Comparison of ENCODE assay signal across 8 cellular contexts in genomic region chr17:29677835-29678223, GRCh38. TPM values are rescaled to one million over a fixed set of nuclear protein-coding genes. Genes with fewer than 3 reads are reported as not detected.
A peak's percentile ranks its signal among the peaks of the same experiment; 100 is the strongest.
DNase-seq lines count a peak whose midpoint lies in the region; ATAC-seq and TF ChIP-seq lines count a peak whose summit lies in the region.
"Not testable (repeated sequence)": the region's sequence is repeated elsewhere in the genome, so short reads cannot be mapped to it uniquely, and the experiment has no call there.

No MANE protein-coding gene starts in this region.

- H3K4me1 ChIP-seq in BLaER1 (peaks cover 100% of the 10 kb centered on the region), right atrium auricular region (peaks cover 0 to 45% of the 10 kb centered on the region in 2 donors), neutrophil (ENCODE audit: control insufficient read depth in 1 of 2, insufficient read depth in 1 of 2, low read depth in 1 of 2, low read length in 1 of 2) (peaks cover 23 to 26% of the 10 kb centered on the region in 2 experiments), upper lobe of left lung (peaks cover 15 to 31% (median 28%) of the 10 kb centered on the region in 4 donors)

- H3K4me2 ChIP-seq in BLaER1 = peak overlapping the region; percentile 79

- not testable (repeated sequence) for DNase-seq in SK-N-MC (ENCODE audit: low read depth, low spot score); right atrium auricular region (ENCODE audit: low spot score); upper lobe of left lung
- DNase-seq in cardiac fibroblast (ENCODE audit: low read depth in 2 of 2) (peak; percentile 30 to 71), fibroblast of mammary gland (ENCODE audit: low read depth) (peak; percentile 20)

- not testable (repeated sequence) for H3K27me3 ChIP-seq in BLaER1, right atrium auricular region, neutrophil, upper lobe of left lung

- ATAC-seq in stimulated activated memory B cell treated with anti-CD40 and anti-IgM and Interleukin-4, amounts not matched to agents 10 μg/mL and 1 μg/mL and 100 μg/mL, for 72 hours; upper lobe of left lung (ENCODE audit: low FRiP score in 2 of 2): not testable (repeated sequence)

- not testable (repeated sequence) for TF ChIP-seq POLR2A in upper lobe of left lung (IDR thresholded peaks at IDR 0.05)

- H3K27ac ChIP-seq in BLaER1 = peak overlapping the region; percentile 96
- H3K27ac ChIP-seq in SK-N-MC = peak overlapping the region; percentile 65
- H3K27ac ChIP-seq in right atrium auricular region = peak overlapping the region; percentile 65 to 77
- H3K27ac ChIP-seq in neutrophil = peak overlapping the region; percentile 59
- H3K27ac ChIP-seq in upper lobe of left lung = peak overlapping the region; percentile 38 to 45 (median 43)

- not testable (repeated sequence) for H3K27me3 Mint-ChIP-seq in stimulated activated memory B cell treated with anti-CD40 and anti-IgM and Interleukin-4, amounts not matched to agents 10 μg/mL and 1 μg/mL and 100 μg/mL, for 72 hours

- H3K9me3 ChIP-seq in BLaER1; SK-N-MC (ENCODE audit: low read depth, low read length); right atrium auricular region; neutrophil; upper lobe of left lung: not testable (repeated sequence)

- H3K4me3 ChIP-seq in BLaER1 = peak overlapping the region; percentile 33; the same call in 1 of the 2 replicates
- H3K4me3 ChIP-seq in SK-N-MC; cardiac fibroblast (replicated peaks in 1 of 2; ENCODE audit: low read depth in 2 of 2, low read length in 2 of 2); fibroblast of mammary gland (ENCODE audit: control insufficient read depth, low read depth, low read length); right atrium auricular region; neutrophil (ENCODE audit: low read depth in 1 of 2, low read length in 1 of 2); upper lobe of left lung: not testable (repeated sequence)

- not testable (repeated sequence) for H3K4me3 Mint-ChIP-seq in stimulated activated memory B cell treated with anti-CD40 and anti-IgM and Interleukin-4, amounts not matched to agents 10 μg/mL and 1 μg/mL and 100 μg/mL, for 72 hours

- not testable (repeated sequence) for TF ChIP-seq EP300 in upper lobe of left lung (IDR thresholded peaks at IDR 0.05)

- not testable (repeated sequence) for H4K20me1 ChIP-seq in BLaER1

- not testable (repeated sequence) for H3K9me3 Mint-ChIP-seq in stimulated activated memory B cell treated with anti-CD40 and anti-IgM and Interleukin-4, amounts not matched to agents 10 μg/mL and 1 μg/mL and 100 μg/mL, for 72 hours

- WGBS in upper lobe of left lung, 2 donors = 41 to 52% methylated on average over 1 of the region's 1 CpG

- H3K4me1 Mint-ChIP-seq in stimulated activated memory B cell treated with anti-CD40 and anti-IgM and Interleukin-4, amounts not matched to agents 10 μg/mL and 1 μg/mL and 100 μg/mL, for 72 hours = peaks cover 35% of the 10 kb centered on the region

- H3K9ac ChIP-seq in BLaER1 = peak overlapping the region; percentile 85
- H3K9ac ChIP-seq in SK-N-MC (ENCODE audit: insufficient read length) = not testable (repeated sequence)

- H3K36me3 ChIP-seq in BLaER1 = peaks cover 17% of the 10 kb centered on the region; the same call in 1 of the 2 replicates
- H3K36me3 ChIP-seq in SK-N-MC (ENCODE audit: insufficient read depth, low read length); right atrium auricular region: not testable (repeated sequence)
- H3K36me3 ChIP-seq in neutrophil = peaks cover 82% of the 10 kb centered on the region
- peaks cover 3 to 58% (median 22%) of the 10 kb centered on the region in 4 donors for H3K36me3 ChIP-seq in upper lobe of left lung

- H3K27ac Mint-ChIP-seq in stimulated activated memory B cell treated with anti-CD40 and anti-IgM and Interleukin-4, amounts not matched to agents 10 μg/mL and 1 μg/mL and 100 μg/mL, for 72 hours = peak overlapping the region; percentile 48

- TF ChIP-seq CTCF in cardiac fibroblast (IDR thresholded peaks at IDR 0.05; ENCODE audit: low read depth, low read length); fibroblast of mammary gland (conservative IDR thresholded peaks at IDR 0.05; ENCODE audit: control insufficient read depth, insufficient read depth, low read depth, low read length); right atrium auricular region (IDR thresholded peaks at IDR 0.05); neutrophil (IDR thresholded peaks at IDR 0.05); upper lobe of left lung (IDR thresholded peaks at IDR 0.05): not testable (repeated sequence)

- peaks cover 39% of the 10 kb centered on the region for H3K36me3 Mint-ChIP-seq in stimulated activated memory B cell treated with anti-CD40 and anti-IgM and Interleukin-4, amounts not matched to agents 10 μg/mL and 1 μg/mL and 100 μg/mL, for 72 hours

RNA-seq across cellular contexts. Expression of gene CORO6, which starts 55.1 kb away (rescaled TPM):
- total RNA-seq in right atrium auricular region (10 to 100 TPM; 65.0 to 87.6 TPM), upper lobe of left lung (100 to 1,000 TPM in 1 of 6 donors, 10 to 100 TPM in 3, 1 to 10 TPM in 2; 7.3 to 137 (median 12.2) TPM)

Comparison
In these comparisons a context has a peak if more than half of its experiments do, and no peak if none do; other contexts are left out.
1. H3K27ac ChIP-seq: peak in every context shown above with its lines; median percentile 96 in BLaER1; 71 in right atrium auricular region; 65 in SK-N-MC; 59 in neutrophil; 43 in upper lobe of left lung.